Comparison of ENCODE assay signal across 16 cellular contexts in the genomic region with DNA sequence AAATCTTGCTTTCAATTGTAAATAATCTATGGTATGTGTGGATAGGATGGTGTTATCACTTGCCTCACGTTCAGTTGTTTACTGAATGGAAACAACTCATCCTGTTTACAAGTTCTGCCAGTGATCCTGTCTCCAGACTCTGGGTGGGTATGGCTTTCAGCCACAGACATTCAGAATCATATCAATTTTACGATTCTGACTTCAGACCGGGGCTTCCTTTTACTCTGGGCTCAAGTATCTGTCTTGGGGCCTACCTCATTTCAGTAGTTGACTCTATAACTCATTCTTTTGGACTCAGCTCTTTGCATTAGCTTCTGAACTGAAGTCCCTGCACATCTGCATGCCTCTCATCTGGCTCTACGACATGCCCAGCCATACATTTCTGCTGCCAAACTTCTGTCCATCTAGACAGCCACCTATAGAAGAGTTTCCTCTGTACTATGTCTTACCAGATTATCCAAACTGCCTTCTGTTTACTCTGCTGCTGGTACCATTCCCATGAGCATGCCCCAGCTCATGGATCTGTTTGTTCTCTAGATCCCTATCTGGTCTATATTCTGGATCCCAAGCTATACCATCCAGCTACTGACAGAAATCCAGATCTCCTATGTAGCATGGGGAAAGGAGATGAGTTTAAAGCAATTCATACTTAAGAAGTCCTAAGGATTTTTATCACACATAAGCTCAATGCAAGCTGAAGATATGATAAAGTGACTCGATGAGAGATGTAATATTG. TPM values are rescaled to one million over a fixed set of nuclear protein-coding genes. Genes with fewer than 3 reads are reported as not detected.
A peak's percentile ranks its signal among the peaks of the same experiment; 100 is the strongest.
DNase-seq lines count a peak whose midpoint lies in the region; ATAC-seq and TF ChIP-seq lines count a peak whose summit lies in the region.
"Had no signal": no experiment of that assay in that cellular context is flagged by ENCODE, and none has a peak within 500 bp of the region (broad histone marks: within the 10 kb centered on the region; RNA-seq: fewer than 3 reads in every experiment).

No MANE protein-coding gene starts in this region.

- WGBS in spleen, 5 donors = 67 to 80% (median 74%) methylated on average over 5 of the region's 5 CpGs

- H3K36me3 ChIP-seq in spleen = no peaks in the 10 kb centered on the region
- H3K36me3 ChIP-seq: breast epithelium, left ventricle myocardium inferior had no signal

- peak overlapping the region; percentile 15 for H3K4me3 Mint-ChIP-seq in activated T-cell treated with anti-CD3 and anti-CD28 coated beads, Interleukin-2, amount 50 U/mL, for 24 hours
- H3K4me3 Mint-ChIP-seq: activated B cell treated with CpG ODN at 0.5 μM for 24 hours had no signal

- H3K4me1 Mint-ChIP-seq in activated T-cell treated with anti-CD3 and anti-CD28 coated beads, Interleukin-2, amount 50 U/mL, for 24 hours (ENCODE audit: low read depth) = peaks cover 27% of the 10 kb centered on the region

- TF ChIP-seq POLR2A in spleen (IDR thresholded peaks at IDR 0.05) = no peak

- peaks cover 40% of the 10 kb centered on the region for H3K36me3 Mint-ChIP-seq in activated T-cell treated with anti-CD3 and anti-CD28 coated beads, Interleukin-2, amount 50 U/mL, for 24 hours (ENCODE audit: low read depth)
- peaks cover 11 to 24% of the 10 kb centered on the region in 2 donors for H3K36me3 Mint-ChIP-seq in activated naive CD4-positive, alpha-beta T cell treated with anti-CD3 and anti-CD28 coated beads, Interleukin-2, amount 50 U/mL, for 72 hours

- H3K4me1 ChIP-seq in spleen = peaks cover 19 to 100% (median 66%) of the 10 kb centered on the region in 6 donors
- H3K4me1 ChIP-seq: breast epithelium had no signal

- H3K27ac Mint-ChIP-seq in activated T-cell treated with anti-CD3 and anti-CD28 coated beads, Interleukin-2, amount 50 U/mL, for 24 hours = no peak overlapping the region
- H3K27ac Mint-ChIP-seq in activated naive CD4-positive, alpha-beta T cell treated with anti-CD3 and anti-CD28 coated beads, Interleukin-2, amount 50 U/mL, for 72 hours = peak overlapping the region; percentile 91 to 97
- H3K27ac Mint-ChIP-seq: activated B cell treated with CpG ODN at 0.5 μM for 24 hours had no signal

- no peaks in the 10 kb centered on the region for H3K9me3 ChIP-seq in spleen
- H3K9me3 ChIP-seq: breast epithelium, left ventricle myocardium inferior had no signal

- no peaks in the 10 kb centered on the region for H3K27me3 ChIP-seq in spleen (replicated peaks in 1 of 7)
- H3K27me3 ChIP-seq: breast epithelium had no signal

- TF ChIP-seq CTCF in spleen (IDR thresholded peaks at IDR 0.05 in 8 of 11, conservative IDR thresholded peaks at IDR 0.05 in 3 of 11) (no peak), RWPE1 (conservative IDR thresholded peaks at IDR 0.05; ENCODE audit: low read depth) (no peak)

- no peaks in the 10 kb centered on the region for H3K9me3 Mint-ChIP-seq in activated T-cell treated with anti-CD3 and anti-CD28 coated beads, Interleukin-2, amount 50 U/mL, for 24 hours
- no peaks in the 10 kb centered on the region for H3K9me3 Mint-ChIP-seq in activated naive CD4-positive, alpha-beta T cell treated with anti-CD3 and anti-CD28 coated beads, Interleukin-2, amount 50 U/mL, for 72 hours
- H3K9me3 Mint-ChIP-seq: activated B cell treated with CpG ODN at 0.5 μM for 24 hours had no signal

- CTCF ChIA-PET in RWPE1 (lab: Yijun Ruan, JAX) = interaction anchor here (0.7 kb wide), 2 partner anchors 12 to 19 kb away, joined by 3 to 4 read pairs; no protein-coding TSS in a partner anchor

- H3K27me3 Mint-ChIP-seq in activated T-cell treated with anti-CD3 and anti-CD28 coated beads, Interleukin-2, amount 50 U/mL, for 24 hours = no peaks in the 10 kb centered on the region
- H3K27me3 Mint-ChIP-seq: activated B cell treated with CpG ODN at 0.5 μM for 24 hours had no signal

- DNase-seq in activated T-cell treated with anti-CD3 and anti-CD28 coated beads, Interleukin-2, amount 50 U/mL, for 24 hours = no peak
- DNase-seq in activated T-cell treated with anti-CD3 and anti-CD28 coated beads, Interleukin-2, amount 50 U/mL, for 1 hour = no peak
- DNase-seq in activated naive CD4-positive, alpha-beta T cell treated with anti-CD3 and anti-CD28 coated beads, Interleukin-2, amount 50 U/mL, for 72 hours (ENCODE audit: low spot score in 2 of 2) = peak in 1 of 2 donors; percentile 58
- DNase-seq in spleen (no peak), Ammon's horn (ENCODE audit: low spot score) (no peak), RWPE1 (ENCODE audit: low spot score) (no peak)
- DNase-seq: ACHN, activated B cell treated with CpG ODN at 0.5 μM for 24 hours, activated gamma-delta T cell, GOT3, left ventricle myocardium inferior, NCI-H1694 treated with DMSO at 0.1 percent for 48 hours, NCI-H510A had no signal

- ATAC-seq in HG03108 (IDR thresholded peaks at IDR 0.05; ENCODE audit: unreplicated experiment) (peak; percentile 37), HG03439 (IDR thresholded peaks at IDR 0.05; ENCODE audit: unreplicated experiment) (no peak)
- peak; percentile 48 to 72 for ATAC-seq in activated naive CD4-positive, alpha-beta T cell treated with anti-CD3 and anti-CD28 coated beads, Interleukin-2, amount 50 U/mL, for 72 hours

- POLR2A ChIA-PET in RWPE1 (lab: Yijun Ruan, JAX; ENCODE audit: low non-redundant PET) = no interaction called here

- peak overlapping the region in 6 of 8 donors; percentile 27 to 81 (median 72) for H3K27ac ChIP-seq in spleen
- H3K27ac ChIP-seq in RWPE1 = no peak overlapping the region
- H3K27ac ChIP-seq: breast epithelium, left ventricle myocardium inferior had no signal

- intact Hi-C loops in spleen (cut with DNase I; ENCODE audit: low total_unique reads) = no loop called here

- no peak overlapping the region for H3K4me3 ChIP-seq in spleen
- H3K4me3 ChIP-seq: breast epithelium, left ventricle myocardium inferior had no signal

RNA-seq across cellular contexts. Expression of gene FYN, which starts 34.3 kb away (rescaled TPM):
- 100 to 1,000 TPM; 287 to 304 TPM for total RNA-seq in activated naive CD4-positive, alpha-beta T cell treated with anti-CD3 and anti-CD28 coated beads, Interleukin-2, amount 50 U/mL, for 72 hours
- total RNA-seq in spleen = 100 to 1,000 TPM; 193 to 409 (median 227) TPM
- polyA plus RNA-seq in spleen = 10 to 100 TPM; 56.6 to 78.1 (median 65.6) TPM
